8 cellular contexts compared by ENCODE assay signal in genomic region chr20:34473262-34473883, GRCh38. TPM values are rescaled to one million over a fixed set of nuclear protein-coding genes. Genes with fewer than 3 reads are reported as not detected.
A peak's percentile ranks its signal among the peaks of the same experiment; 100 is the strongest.
DNase-seq lines count a peak whose midpoint lies in the region; ATAC-seq, FAIRE-seq and TF ChIP-seq lines count a peak whose summit lies in the region.

No MANE protein-coding gene starts in this region.

- intact Hi-C loops in endothelial cell of umbilical vein (cut with micrococcal nuclease) = loop anchor here (1.0 kb wide), 1 partner anchor 161 kb away; no protein-coding TSS in a partner anchor

- no TSS peak for BruUV-seq in endothelial cell of umbilical vein (replicated peaks; lab: Mats Ljungman, UMichigan)

- H3K36me3 Mint-ChIP-seq in nephron progenitor cell (ENCODE audit: low read depth) = peaks cover 82% of the 10 kb centered on the region

- ATAC-seq in GM18511 (IDR thresholded peaks at IDR 0.05; ENCODE audit: unreplicated experiment) (no peak), HG02840 (IDR thresholded peaks at IDR 0.05; ENCODE audit: low FRiP score, unreplicated experiment) (no peak)

- CTCF ChIA-PET in endothelial cell of umbilical vein (lab: Charles Lee) = interaction anchor here (0.9 to 2.3 kb wide), 4 partner anchors 14 to 283 kb away, joined by 3 to 42 read pairs (median 6); no protein-coding TSS in a partner anchor

- H3K4me1 Mint-ChIP-seq in nephron progenitor cell = no peaks in the 10 kb centered on the region

- no peak overlapping the region for H3K9ac ChIP-seq in endothelial cell of umbilical vein (replicated peaks; ENCODE audit: extremely low read depth, insufficient read depth, low read length)

- H3K4me1 ChIP-seq in endothelial cell of umbilical vein (ENCODE audit: control insufficient read depth, extremely low read depth, insufficient read depth, low read length) = peaks cover 14% of the 10 kb centered on the region

- H3K4me2 ChIP-seq in endothelial cell of umbilical vein (ENCODE audit: insufficient read depth, low read length) = no peak overlapping the region

- DNase-seq in COLO668 (lab: John Stamatoyannopoulos, UW; ENCODE audit: unreplicated experiment) (peak; percentile 50), HS-27A (ENCODE audit: low read depth) (peak; percentile 11), SW480 (ENCODE audit: low spot score) (peak; percentile 60), endothelial cell of umbilical vein (ENCODE audit: low read depth, low spot score) (peak; percentile 21), nephron progenitor cell (peak; percentile 22), NCI-H1048 (lab: John Stamatoyannopoulos, UW) (no peak)

- peaks cover 2% of the 10 kb centered on the region for H3K9me1 ChIP-seq in endothelial cell of umbilical vein (replicated peaks; ENCODE audit: control insufficient read depth, extremely low read depth, insufficient read depth, low read length)

- no peaks in the 10 kb centered on the region for H3K9me3 ChIP-seq in endothelial cell of umbilical vein (replicated peaks; ENCODE audit: control insufficient read depth, insufficient read depth, low read length)

- no peak overlapping the region for H3K4me3 ChIP-seq in endothelial cell of umbilical vein (replicated peaks in 1 of 3; ENCODE audit: insufficient read depth in 1 of 3, low read depth in 1 of 3, low read length in 3 of 3)

- H3K79me2 ChIP-seq in endothelial cell of umbilical vein (ENCODE audit: control insufficient read depth, insufficient read depth, low read length) = peaks cover 2% of the 10 kb centered on the region

- TF ChIP-seq CTCF in endothelial cell of umbilical vein (IDR thresholded peaks at IDR 0.05; ENCODE audit: extremely low read depth in 1 of 2, insufficient read depth in 1 of 2, low read depth in 1 of 2, low read length in 2 of 2) (peak in 1 of 2 donors; percentile 20), nephron progenitor cell (IDR thresholded peaks at IDR 0.05) (peak; percentile 1)

- POLR2A ChIA-PET in endothelial cell of umbilical vein (lab: Charles Lee) = no interaction called here

- no peak for TF ChIP-seq POLR2A in endothelial cell of umbilical vein (IDR thresholded peaks at IDR 0.05; ENCODE audit: low read depth, low read length)

- no peak for FAIRE-seq in endothelial cell of umbilical vein (lab: Jason Lieb, UNC)

- no peak overlapping the region for H3K27ac ChIP-seq in endothelial cell of umbilical vein (ENCODE audit: insufficient read depth, low read depth, low read length)

- H3K9me3 Mint-ChIP-seq in nephron progenitor cell = peaks cover 20% of the 10 kb centered on the region

- peaks cover 3% of the 10 kb centered on the region for H3K27me3 Mint-ChIP-seq in nephron progenitor cell (ENCODE audit: low read depth, poor library complexity)

- H3K36me3 ChIP-seq in endothelial cell of umbilical vein (ENCODE audit: control insufficient read depth in 2 of 2, extremely low read depth in 1 of 2, insufficient read depth in 2 of 2, low read length in 2 of 2) = peaks cover 2% of the 10 kb centered on the region in 2 experiments

- H3K27ac Mint-ChIP-seq in nephron progenitor cell = no peak overlapping the region

- H3K27me3 ChIP-seq in endothelial cell of umbilical vein (ENCODE audit: control insufficient read depth in 2 of 2, insufficient read depth in 2 of 2, low read length in 2 of 2) = no peaks in the 10 kb centered on the region

- H2AFZ ChIP-seq in endothelial cell of umbilical vein (ENCODE audit: low read depth, low read length) = no peak overlapping the region

- no peak overlapping the region for H3K4me3 Mint-ChIP-seq in nephron progenitor cell

- peaks cover 2% of the 10 kb centered on the region for H4K20me1 ChIP-seq in endothelial cell of umbilical vein (replicated peaks; ENCODE audit: control insufficient read depth, extremely low read depth, insufficient read depth, low read length)

- dilution Hi-C loops in endothelial cell of umbilical vein (cut with MboI; ENCODE audit: extremely low pct_ligation_motif_present, low sequenced_read_pairs) = no loop called here

TF ChIP-seq in endothelial cell of umbilical vein, 7 proteins besides CTCF, POLR2A, EP300 and RAD21:
- TF ChIP-seq MYC (IDR thresholded peaks at IDR 0.05; ENCODE audit: low read depth, low read length) (no peak), MAX (IDR thresholded peaks at IDR 0.05; ENCODE audit: insufficient read depth, insufficient read length) (no peak), GATA2 (IDR thresholded peaks at IDR 0.05; ENCODE audit: insufficient read depth, insufficient read length, low read depth, low read length) (no peak), JUN (IDR thresholded peaks at IDR 0.05; ENCODE audit: borderline replicate concordance, insufficient read depth, insufficient read length, low read depth) (no peak), POLR2AphosphoS5 (IDR thresholded peaks at IDR 0.05; ENCODE audit: insufficient read depth, low read depth, low read length) (no peak), EZH2 (IDR thresholded peaks at IDR 0.05; ENCODE audit: borderline replicate concordance, low read depth, low read length, severe bottlenecking) (no peak), FOS (IDR thresholded peaks at IDR 0.05; ENCODE audit: borderline replicate concordance, insufficient read depth, low read length) (no peak)

RNA-seq across cellular contexts. Expression of gene DYNLRB1, which starts 42.8 kb away (rescaled TPM):
- 133 and 142 TPM in 2 replicates for total RNA-seq in endothelial cell of umbilical vein
- 238 and 245 TPM in 2 replicates for polyA plus RNA-seq in endothelial cell of umbilical vein
- polyA plus RNA-seq in endothelial cell of umbilical vein (2011; cell fraction: cytosol; rRNA removed) = 271 and 367 TPM in 2 replicates
- 104 and 127 TPM in 2 replicates for polyA plus RNA-seq in endothelial cell of umbilical vein (2011; cell fraction: nucleus; rRNA removed)
- polyA plus RNA-seq in endothelial cell of umbilical vein (2012) = 327 and 368 TPM in 2 replicates
- polyA minus RNA-seq in endothelial cell of umbilical vein = 207 and 226 TPM in 2 replicates
- 73.9 TPM for polyA minus RNA-seq in endothelial cell of umbilical vein (2011; cell fraction: cytosol; rRNA and poly(A)+ RNA removed)
- 46.8 and 47.4 TPM in 2 replicates for polyA minus RNA-seq in endothelial cell of umbilical vein (2011; cell fraction: nucleus; rRNA and poly(A)+ RNA removed)
